ENCODE assay signal across 9 cellular contexts in genomic region chr1:30782361-30783243, GRCh38. TPM values are rescaled to one million over a fixed set of nuclear protein-coding genes. Genes with fewer than 3 reads are reported as not detected.
A peak's percentile ranks its signal among the peaks of the same experiment; 100 is the strongest.
DNase-seq lines count a peak whose midpoint lies in the region; ATAC-seq and TF ChIP-seq lines count a peak whose summit lies in the region.
"Had no signal": no experiment of that assay in that cellular context is flagged by ENCODE, and none has a peak within 500 bp of the region (broad histone marks: within the 10 kb centered on the region; RNA-seq: fewer than 3 reads in every experiment).

No MANE protein-coding gene starts in this region.

- no peaks in the 10 kb centered on the region for H3K9me2 ChIP-seq in OCI-LY7 (ENCODE audit: insufficient read depth, low read length)

- no peaks in the 10 kb centered on the region for H3K9me3 Mint-ChIP-seq in activated T-cell treated with anti-CD3 and anti-CD28 coated beads, Interleukin-2, amount 50 U/mL, for 24 hours
- H3K9me3 Mint-ChIP-seq in nephron progenitor cell, result no peaks in the 10 kb centered on the region
- no peaks in the 10 kb centered on the region for H3K9me3 Mint-ChIP-seq in stimulated activated naive CD8-positive, alpha-beta T cell treated with anti-CD3 and anti-CD28 coated beads, Interleukin-15, amount 100 ng/mL, for 72 hours

- H3K36me3 ChIP-seq in GM06990 (ENCODE audit: control insufficient read depth, insufficient read depth, low read length), result no peaks in the 10 kb centered on the region
- no peaks in the 10 kb centered on the region for H3K36me3 ChIP-seq in OCI-LY7 (ENCODE audit: insufficient read depth, low read length)

- no peaks in the 10 kb centered on the region for H3K27me3 Mint-ChIP-seq in activated T-cell treated with anti-CD3 and anti-CD28 coated beads, Interleukin-2, amount 50 U/mL, for 24 hours
- peaks cover 25% of the 10 kb centered on the region for H3K27me3 Mint-ChIP-seq in nephron progenitor cell (ENCODE audit: low read depth, poor library complexity)
- H3K27me3 Mint-ChIP-seq in stimulated activated naive CD8-positive, alpha-beta T cell treated with anti-CD3 and anti-CD28 coated beads, Interleukin-15, amount 100 ng/mL, for 72 hours, result peaks cover 10% of the 10 kb centered on the region

- DNase-seq in GM06990 (ENCODE audit: extremely low read depth, insufficient read length) (peak; percentile 46), HL-60 (ENCODE audit: low read depth in 1 of 2, low spot score in 1 of 2) (peak; percentile 47 to 69), OCI-LY7 (ENCODE audit: low spot score) (peak; percentile 75), fibroblast of gingiva (ENCODE audit: low read depth) (peak; percentile 35), nephron progenitor cell (peak; percentile 84)
- peak; percentile 89 for DNase-seq in activated T-cell treated with anti-CD3 and anti-CD28 coated beads, Interleukin-2, amount 50 U/mL, for 24 hours
- peak; percentile 70 to 76 for DNase-seq in stimulated activated naive CD8-positive, alpha-beta T cell treated with anti-CD3 and anti-CD28 coated beads, Interleukin-15, amount 100 ng/mL, for 72 hours

- CTCF ChIA-PET in OCI-LY7 (lab: Charles Lee; ENCODE audit: unreplicated experiment), result interaction anchor here (0.6 to 1.6 kb wide), 4 partner anchors 10 to 131 kb away, joined by 3 to 4 read pairs (median 4); no protein-coding TSS in a partner anchor

- H3K4me3 ChIP-seq in GM06990 (replicated peaks; ENCODE audit: low read depth, low read length), result no peak overlapping the region
- H3K4me3 ChIP-seq in HL-60 (replicated peaks; ENCODE audit: insufficient read depth, low read length), result no peak overlapping the region
- H3K4me3 ChIP-seq in OCI-LY7 (ENCODE audit: low read depth, low read length, poor library complexity, severe bottlenecking), result no peak overlapping the region

- H3K9me3 ChIP-seq in OCI-LY7 (ENCODE audit: low read length), result no peaks in the 10 kb centered on the region

- H3K36me3 Mint-ChIP-seq in activated T-cell treated with anti-CD3 and anti-CD28 coated beads, Interleukin-2, amount 50 U/mL, for 24 hours (ENCODE audit: low read depth), result no peaks in the 10 kb centered on the region
- H3K36me3 Mint-ChIP-seq in nephron progenitor cell (ENCODE audit: low read depth), result no peaks in the 10 kb centered on the region

- no peak overlapping the region for H2AFZ ChIP-seq in OCI-LY7 (ENCODE audit: low read length)

- no TSS peak for BruUV-seq in OCI-LY7 (replicated peaks; lab: Mats Ljungman, UMichigan)

- TF ChIP-seq CTCF in GM06990 (IDR thresholded peaks at IDR 0.05; ENCODE audit: insufficient read depth, low read length, poor library complexity, severe bottlenecking), result peak; percentile 87
- peak; percentile 64 for TF ChIP-seq CTCF in HL-60 (IDR thresholded peaks at IDR 0.05; ENCODE audit: insufficient read depth, low read length)
- TF ChIP-seq CTCF in OCI-LY7 (conservative IDR thresholded peaks at IDR 0.05; ENCODE audit: low read length), result peak; percentile 77
- TF ChIP-seq CTCF in nephron progenitor cell (IDR thresholded peaks at IDR 0.05), result peak; percentile 48

- no peaks in the 10 kb centered on the region for H4K20me1 ChIP-seq in OCI-LY7 (ENCODE audit: insufficient read depth, low read length)

- peak overlapping the region; percentile 26 for H3K4me3 Mint-ChIP-seq in activated T-cell treated with anti-CD3 and anti-CD28 coated beads, Interleukin-2, amount 50 U/mL, for 24 hours
- H3K4me3 Mint-ChIP-seq in nephron progenitor cell, result peak overlapping the region; percentile 44
- H3K4me3 Mint-ChIP-seq in stimulated activated naive CD8-positive, alpha-beta T cell treated with anti-CD3 and anti-CD28 coated beads, Interleukin-15, amount 100 ng/mL, for 72 hours, result peak overlapping the region; percentile 46 to 68

- peaks cover 23% of the 10 kb centered on the region for H3K4me1 Mint-ChIP-seq in activated T-cell treated with anti-CD3 and anti-CD28 coated beads, Interleukin-2, amount 50 U/mL, for 24 hours (ENCODE audit: low read depth)
- peaks cover 43% of the 10 kb centered on the region for H3K4me1 Mint-ChIP-seq in nephron progenitor cell
- H3K4me1 Mint-ChIP-seq in stimulated activated naive CD8-positive, alpha-beta T cell treated with anti-CD3 and anti-CD28 coated beads, Interleukin-15, amount 100 ng/mL, for 72 hours, result peaks cover 25% of the 10 kb centered on the region

- H3K79me2 ChIP-seq in OCI-LY7 (ENCODE audit: insufficient read depth, low read depth, low read length), result no peaks in the 10 kb centered on the region

- H3K27ac ChIP-seq in HL-60 (replicated peaks) (peak overlapping the region; percentile 35), OCI-LY7 (ENCODE audit: low read depth, low read length, poor library complexity, severe bottlenecking) (no peak overlapping the region)

- intact Hi-C loops in OCI-LY7 (cut with micrococcal nuclease; ENCODE audit: unreplicated experiment), result loop anchor here (1.0 to 5.0 kb wide), 2 partner anchors 129 to 145 kb away; no protein-coding TSS in a partner anchor

- no peak overlapping the region for H3K4me2 ChIP-seq in OCI-LY7 (ENCODE audit: low read length)

- peaks cover 12% of the 10 kb centered on the region for H3K4me1 ChIP-seq in OCI-LY7 (ENCODE audit: insufficient read depth, low read length, poor library complexity, severe bottlenecking)

- no peaks in the 10 kb centered on the region; the same call in 1 of the 2 replicates for H3K27me3 ChIP-seq in GM06990 (replicated peaks; ENCODE audit: control insufficient read depth, insufficient read depth, low read length)
- no peaks in the 10 kb centered on the region for H3K27me3 ChIP-seq in HL-60 (ENCODE audit: insufficient read depth, poor library complexity, severe bottlenecking)

- H3K27ac Mint-ChIP-seq in activated T-cell treated with anti-CD3 and anti-CD28 coated beads, Interleukin-2, amount 50 U/mL, for 24 hours, result peak overlapping the region; percentile 85
- H3K27ac Mint-ChIP-seq in nephron progenitor cell, result peak overlapping the region; percentile 48
- H3K27ac Mint-ChIP-seq in stimulated activated naive CD8-positive, alpha-beta T cell treated with anti-CD3 and anti-CD28 coated beads, Interleukin-15, amount 100 ng/mL, for 72 hours, result no peak overlapping the region

- POLR2A ChIA-PET in OCI-LY7 (lab: Charles Lee), result no interaction called here

- ATAC-seq in stimulated activated naive CD8-positive, alpha-beta T cell treated with anti-CD3 and anti-CD28 coated beads, Interleukin-15, amount 100 ng/mL, for 72 hours, result peak; percentile 79
- no peak for ATAC-seq in GM21360 (IDR thresholded peaks at IDR 0.05; ENCODE audit: unreplicated experiment)

RNA-seq across cellular contexts. Expression of gene LAPTM5, which starts 25.0 kb away (rescaled TPM):
- total RNA-seq in OCI-LY7 (2014; rRNA removed; shearing (Covaris generic)), result 91.2 and 113 TPM in 2 replicates
- total RNA-seq in OCI-LY7 (2022), result 137 and 163 TPM in 2 replicates

RNA-seq across cellular contexts. Expression of gene MATN1, which starts 59.2 kb away (rescaled TPM):
- 0.18 and 0.28 TPM in 2 replicates for total RNA-seq in OCI-LY7 (2014; rRNA removed; shearing (Covaris generic))
- 0.42 TPM in 1 of 2 replicates, not detected in the other for total RNA-seq in OCI-LY7 (2022)
- total RNA-seq: glomerular endothelial cell had no signal

Comparison
In these comparisons a context has a peak if more than half of its experiments do, and no peak if none do; other contexts are left out.
1. DNase-seq: peak in every context shown above with its lines; median percentile 89 in activated T-cell treated with anti-CD3 and anti-CD28 coated beads, Interleukin-2, amount 50 U/mL, for 24 hours; 84 in nephron progenitor cell; 75 in OCI-LY7; 73 in stimulated activated naive CD8-positive, alpha-beta T cell treated with anti-CD3 and anti-CD28 coated beads, Interleukin-15, amount 100 ng/mL, for 72 hours; 58 in HL-60; 46 in GM06990; 35 in fibroblast of gingiva.
2. H3K27ac Mint-ChIP-seq: peak in activated T-cell treated with anti-CD3 and anti-CD28 coated beads, Interleukin-2, amount 50 U/mL, for 24 hours (single experiment) and nephron progenitor cell (single experiment); none in stimulated activated naive CD8-positive, alpha-beta T cell treated with anti-CD3 and anti-CD28 coated beads, Interleukin-15, amount 100 ng/mL, for 72 hours (0 of 2).
3. Peak in every context shown above with its lines, with median percentiles within 50 percentile points of each other: CTCF ChIP-seq and H3K4me3 Mint-ChIP-seq.